25 cellular contexts compared by ENCODE assay signal in genomic region chr10:106609466-106609865, GRCh38.
"Had no signal": no experiment of that assay in that cellular context is flagged by ENCODE, and none has a peak within 500 bp of the region (broad histone marks: within the 10 kb centered on the region; RNA-seq: fewer than 3 reads in every experiment).

No MANE protein-coding gene starts in this region.

- H3K9me3 Mint-ChIP-seq: activated B cell treated with CpG ODN at 0.5 μM for 24 hours; activated CD8-positive, alpha-beta T cell treated with anti-CD3 and anti-CD28 coated beads for 36 hours; activated T-cell treated with anti-CD3 and anti-CD28 coated beads, Interleukin-2, amount 50 U/mL, for 4 hours; activated T-helper 2 cell treated with anti-CD3 and anti-CD28 coated beads, Interferon-gamma antibody, Interleukin-2, Interleukin-4, amounts not matched to agents 10 μg/mL and 5 μg/mL and 100 μg/mL, durations not matched to agents 14 hours and 24 hours and 36 hours; memory B cell; stimulated activated naive CD8-positive, alpha-beta T cell treated with anti-CD3 and anti-CD28 coated beads, Interleukin-15, Interleukin-2, amounts not matched to agents 100 ng/mL and 50 ng/mL, for 24 hours had no signal

- H3K27me3 Mint-ChIP-seq: activated B cell treated with CpG ODN at 0.5 μM for 24 hours; activated CD8-positive, alpha-beta T cell treated with anti-CD3 and anti-CD28 coated beads for 36 hours; memory B cell; naive thymus-derived CD4-positive, alpha-beta T cell; stimulated activated naive CD8-positive, alpha-beta T cell treated with anti-CD3 and anti-CD28 coated beads, Interleukin-15, Interleukin-2, amounts not matched to agents 100 ng/mL and 50 ng/mL, for 24 hours; T-helper 17 cell had no signal

- H3K9me3 ChIP-seq: heart right ventricle, psoas muscle, sigmoid colon, thoracic aorta had no signal

- ATAC-seq: activated CD8-positive, alpha-beta T cell treated with anti-CD3 and anti-CD28 coated beads for 36 hours; activated naive CD4-positive, alpha-beta T cell treated with anti-CD3 and anti-CD28 coated beads, Interleukin-2, amount 50 U/mL, for 72 hours; activated T-cell treated with anti-CD3 and anti-CD28 coated beads, Interleukin-2, amount 50 U/mL, for 4 hours; heart right ventricle; naive thymus-derived CD4-positive, alpha-beta T cell; psoas muscle; stimulated activated effector memory CD8-positive, alpha-beta T cell treated with anti-CD3 and anti-CD28 coated beads, Interleukin-12 subunit alpha, Interleukin-12 subunit beta, amount 100 ng/mL, for 72 hours; T-helper 17 cell had no signal

- H3K27ac Mint-ChIP-seq: activated B cell treated with CpG ODN at 0.5 μM for 24 hours; activated CD8-positive, alpha-beta T cell treated with anti-CD3 and anti-CD28 coated beads for 36 hours; activated naive CD4-positive, alpha-beta T cell treated with anti-CD3 and anti-CD28 coated beads, Interleukin-2, amount 50 U/mL, for 72 hours; activated T-helper 2 cell treated with anti-CD3 and anti-CD28 coated beads, Interferon-gamma antibody, Interleukin-2, Interleukin-4, amounts not matched to agents 10 μg/mL and 5 μg/mL and 100 μg/mL, durations not matched to agents 14 hours and 24 hours and 36 hours; memory B cell; naive thymus-derived CD4-positive, alpha-beta T cell; stimulated activated effector memory CD8-positive, alpha-beta T cell treated with anti-CD3 and anti-CD28 coated beads, Interleukin-12 subunit alpha, Interleukin-12 subunit beta, amount 100 ng/mL, for 72 hours; stimulated activated naive CD8-positive, alpha-beta T cell treated with anti-CD3 and anti-CD28 coated beads, Interleukin-15, Interleukin-2, amounts not matched to agents 100 ng/mL and 50 ng/mL, for 24 hours; T-helper 17 cell had no signal

- H3K36me3 Mint-ChIP-seq: activated naive CD4-positive, alpha-beta T cell treated with anti-CD3 and anti-CD28 coated beads, Interleukin-2, amount 50 U/mL, for 72 hours; memory B cell; naive thymus-derived CD4-positive, alpha-beta T cell; stimulated activated effector memory CD8-positive, alpha-beta T cell treated with anti-CD3 and anti-CD28 coated beads, Interleukin-12 subunit alpha, Interleukin-12 subunit beta, amount 100 ng/mL, for 72 hours had no signal

- DNase-seq: activated B cell treated with CpG ODN at 0.5 μM for 24 hours; activated CD4-positive, alpha-beta T cell treated with anti-CD3 and anti-CD28 coated beads, Interleukin-2, amount 50 U/mL, for 1 hour; activated CD8-positive, alpha-beta T cell treated with anti-CD3 and anti-CD28 coated beads for 36 hours; activated T-cell treated with anti-CD3 and anti-CD28 coated beads, Interleukin-2, amount 50 U/mL, for 4 hours; dermis blood vessel endothelial cell; effector CD4-positive, alpha-beta T cell; heart right ventricle; midbrain; naive thymus-derived CD4-positive, alpha-beta T cell; nucleus accumbens; psoas muscle; sigmoid colon; small intestine; stimulated activated CD4-positive, alpha-beta T cell treated with anti-CD3 and anti-CD28 coated beads, Interleukin-4, amount 100 ng/mL, for 24 hours; T-helper 17 cell; trophoblast cell had no signal

- H3K36me3 ChIP-seq: heart right ventricle, sigmoid colon, thoracic aorta had no signal

- H3K4me1 Mint-ChIP-seq: activated B cell treated with CpG ODN at 0.5 μM for 24 hours; memory B cell; naive thymus-derived CD4-positive, alpha-beta T cell; neural crest cell; stimulated activated effector memory CD8-positive, alpha-beta T cell treated with anti-CD3 and anti-CD28 coated beads, Interleukin-12 subunit alpha, Interleukin-12 subunit beta, amount 100 ng/mL, for 72 hours; T-helper 17 cell had no signal

- H3K27me3 ChIP-seq: sigmoid colon had no signal

- H3K4me1 ChIP-seq: heart right ventricle, parathyroid adenoma, psoas muscle, sigmoid colon had no signal

- H3K27ac ChIP-seq: epithelial cell of prostate, heart right ventricle, parathyroid adenoma, psoas muscle, sigmoid colon, thoracic aorta had no signal

- H3K4me3 ChIP-seq: heart right ventricle, psoas muscle, sigmoid colon, thoracic aorta had no signal

- H3K4me3 Mint-ChIP-seq: activated B cell treated with CpG ODN at 0.5 μM for 24 hours; activated CD8-positive, alpha-beta T cell treated with anti-CD3 and anti-CD28 coated beads for 36 hours; activated T-cell treated with anti-CD3 and anti-CD28 coated beads, Interleukin-2, amount 50 U/mL, for 4 hours; memory B cell; naive thymus-derived CD4-positive, alpha-beta T cell; neural crest cell; stimulated activated effector memory CD8-positive, alpha-beta T cell treated with anti-CD3 and anti-CD28 coated beads, Interleukin-12 subunit alpha, Interleukin-12 subunit beta, amount 100 ng/mL, for 72 hours; stimulated activated naive CD8-positive, alpha-beta T cell treated with anti-CD3 and anti-CD28 coated beads, Interleukin-15, Interleukin-2, amounts not matched to agents 100 ng/mL and 50 ng/mL, for 24 hours; T-helper 17 cell had no signal
